ENCODE assay signal across 21 cellular contexts in the genomic region with DNA sequence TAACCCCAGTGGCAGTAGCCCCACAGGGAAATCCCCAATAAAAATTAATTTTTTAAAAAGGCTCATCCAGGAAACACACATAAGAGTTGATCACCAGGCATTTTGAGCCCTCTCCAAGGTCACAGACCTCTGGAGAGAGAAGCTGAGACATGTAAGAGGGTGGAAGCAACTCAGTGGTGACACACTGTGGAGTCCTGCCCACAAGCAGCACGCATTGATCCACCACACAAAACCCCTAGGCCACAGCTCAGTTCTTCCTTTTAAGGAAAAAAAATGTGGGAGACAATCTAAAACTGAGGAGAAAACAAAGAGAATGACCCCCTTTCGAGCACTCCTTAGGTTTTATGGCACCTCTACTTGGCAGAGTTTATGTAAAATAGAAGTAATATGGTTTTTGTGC.
DNase-seq lines count a peak whose midpoint lies in the region; ATAC-seq and TF ChIP-seq lines count a peak whose summit lies in the region.
"Had no signal": no experiment of that assay in that cellular context is flagged by ENCODE, and none has a peak within 500 bp of the region (broad histone marks: within the 10 kb centered on the region; RNA-seq: fewer than 3 reads in every experiment).

No MANE protein-coding gene starts in this region.

- H3K36me3 ChIP-seq in HUES48 (ENCODE audit: control insufficient read depth, insufficient read depth, low read length) (peaks cover 27% of the 10 kb centered on the region), iPS-18a (ENCODE audit: control insufficient read depth, low read depth, low read length) (peaks cover 15% of the 10 kb centered on the region)
- H3K36me3 ChIP-seq in effector memory CD4-positive, alpha-beta T cell (ENCODE audit: control insufficient read depth, insufficient read depth, low read length), result no peaks in the 10 kb centered on the region
- H3K36me3 ChIP-seq: gastrocnemius medialis, Peyer's patch had no signal

- no peak for ATAC-seq in HG03025 (IDR thresholded peaks at IDR 0.05; ENCODE audit: low FRiP score, unreplicated experiment)
- ATAC-seq: gastrocnemius medialis, GM12878, sciatic nerve had no signal

- TF ChIP-seq CTCF in AG09309 (IDR thresholded peaks at IDR 0.05; ENCODE audit: control insufficient read depth, insufficient read depth, low read depth, low read length, missing control alignments), result no peak

- H3K27me3 ChIP-seq in HUES48 (ENCODE audit: control insufficient read depth, insufficient read depth, low read length) (no peaks in the 10 kb centered on the region), iPS-18a (ENCODE audit: control insufficient read depth, insufficient read depth, low read length) (no peaks in the 10 kb centered on the region)
- H3K27me3 ChIP-seq in effector memory CD4-positive, alpha-beta T cell (replicated peaks; ENCODE audit: control insufficient read depth, insufficient read depth, low read length, poor library complexity, severe bottlenecking), result no peaks in the 10 kb centered on the region
- H3K27me3 ChIP-seq: Peyer's patch had no signal

- H3K4me1 ChIP-seq in HUES48 (ENCODE audit: control insufficient read depth, insufficient read depth, low read length), result peaks cover 35% of the 10 kb centered on the region
- peaks cover 38% of the 10 kb centered on the region for H3K4me1 ChIP-seq in iPS-18a (ENCODE audit: control insufficient read depth, low read depth, low read length)
- H3K4me1 ChIP-seq in effector memory CD4-positive, alpha-beta T cell (ENCODE audit: control insufficient read depth, insufficient read depth, low read length, poor library complexity, severe bottlenecking), result no peaks in the 10 kb centered on the region
- H3K4me1 ChIP-seq: gastrocnemius medialis, Peyer's patch had no signal

- peaks cover 19% of the 10 kb centered on the region for H3K9me3 ChIP-seq in HUES48 (ENCODE audit: control insufficient read depth, insufficient read depth, low read length)
- peaks cover 17% of the 10 kb centered on the region for H3K9me3 ChIP-seq in iPS-18a (ENCODE audit: control insufficient read depth, low read depth, low read length)
- no peaks in the 10 kb centered on the region for H3K9me3 ChIP-seq in effector memory CD4-positive, alpha-beta T cell (ENCODE audit: control insufficient read depth, low read length)
- H3K9me3 ChIP-seq: Peyer's patch had no signal

- H3K27ac ChIP-seq in HUES48 (ENCODE audit: low read depth, low read length) (peak overlapping the region; percentile 94), iPS-18a (ENCODE audit: low read length) (peak overlapping the region; percentile 83)
- no peak overlapping the region for H3K27ac ChIP-seq in effector memory CD4-positive, alpha-beta T cell (ENCODE audit: insufficient read depth, low read length, poor library complexity, severe bottlenecking)
- H3K27ac ChIP-seq: dorsolateral prefrontal cortex, gastrocnemius medialis, Peyer's patch had no signal

- DNase-seq in AG09309 (ENCODE audit: low read depth) (peak; percentile 4), dermis blood vessel endothelial cell (peak; percentile 28), NCI-H446 treated with DMSO at 0.1 percent for 48 hours (lab: John Stamatoyannopoulos, UW) (no peak), DMS 273 (lab: John Stamatoyannopoulos, UW; ENCODE audit: unreplicated experiment) (no peak)
- no peak for DNase-seq in effector memory CD4-positive, alpha-beta T cell
- DNase-seq: ACHN; activated CD4-positive, alpha-beta T cell treated with anti-CD3 and anti-CD28 coated beads, Interleukin-2, amount 50 U/mL, for 4 hours; activated naive CD4-positive, alpha-beta T cell treated with anti-CD3 and anti-CD28 coated beads for 36 hours; CD8-positive, alpha-beta memory T cell; dorsolateral prefrontal cortex; gastrocnemius medialis; kidney; NCI-H69; occipital lobe; Peyer's patch; stimulated activated CD4-positive, alpha-beta T cell treated with anti-CD3 and anti-CD28 coated beads, Interleukin-2, amount 100 ng/mL, for 24 hours had no signal

- H3K9ac ChIP-seq in HUES48 (ENCODE audit: low read depth, low read length) (peak overlapping the region; percentile 85), iPS-18a (ENCODE audit: low read length) (peak overlapping the region; percentile 62)

- H3K4me3 ChIP-seq in AG09309 (ENCODE audit: control insufficient read depth, low read depth, low read length) (no peak overlapping the region), HUES48 (ENCODE audit: low read depth, low read length) (peak overlapping the region; percentile 59), iPS-18a (ENCODE audit: low read length) (peak overlapping the region; percentile 50)
- H3K4me3 ChIP-seq in effector memory CD4-positive, alpha-beta T cell (ENCODE audit: insufficient read depth, low read depth, low read length, poor library complexity, severe bottlenecking), result no peak overlapping the region
- H3K4me3 ChIP-seq: dorsolateral prefrontal cortex, gastrocnemius medialis, GM12878, Peyer's patch had no signal

Comparison
In these comparisons a context has a peak if more than half of its experiments do, and no peak if none do; other contexts are left out.
1. DNase-seq: peak in AG09309 (single experiment) and dermis blood vessel endothelial cell (single experiment); none in NCI-H446 treated with DMSO at 0.1 percent for 48 hours (single experiment), effector memory CD4-positive, alpha-beta T cell (0 of 3) and DMS 273 (single experiment).
2. H3K4me3 ChIP-seq: peak in HUES48 (single experiment) and iPS-18a (single experiment); none in AG09309 (single experiment) and effector memory CD4-positive, alpha-beta T cell (single experiment).